25 cellular contexts compared by ENCODE assay signal in genomic region chr10:91035650-91036292, GRCh38.
"Had no signal": no experiment of that assay in that cellular context is flagged by ENCODE, and none has a peak within 500 bp of the region (broad histone marks: within the 10 kb centered on the region; RNA-seq: fewer than 3 reads in every experiment).

No MANE protein-coding gene starts in this region.

- H3K4me3 Mint-ChIP-seq: effector memory CD8-positive, alpha-beta T cell; natural killer cell; stimulated activated naive CD8-positive, alpha-beta T cell treated with anti-CD3 and anti-CD28 coated beads, Interleukin-15, amount 100 ng/mL, for 72 hours had no signal

- H3K27me3 ChIP-seq: esophagus squamous epithelium, heart right ventricle, ovary, right lobe of liver, suprapubic skin, transverse colon, upper lobe of right lung, uterus had no signal

- H3K36me3 Mint-ChIP-seq: natural killer cell had no signal

- H3K4me1 ChIP-seq: right lobe of liver, uterus had no signal

- H3K4me3 ChIP-seq: coronary artery, esophagus squamous epithelium, heart right ventricle, lower lobe of right lung, ovary, right lobe of liver, suprapubic skin, transverse colon, upper lobe of right lung, uterus had no signal

- H3K27ac ChIP-seq: esophagus squamous epithelium, lower lobe of right lung, ovary, right lobe of liver, suprapubic skin, transverse colon, upper lobe of right lung, uterus had no signal

- H3K27me3 Mint-ChIP-seq: effector memory CD8-positive, alpha-beta T cell; stimulated activated naive CD8-positive, alpha-beta T cell treated with anti-CD3 and anti-CD28 coated beads, Interleukin-15, amount 100 ng/mL, for 72 hours had no signal

- H3K36me3 ChIP-seq: esophagus squamous epithelium, heart right ventricle, lower lobe of right lung, ovary, right lobe of liver, suprapubic skin, transverse colon, upper lobe of right lung, uterus had no signal

- ATAC-seq: effector memory CD8-positive, alpha-beta T cell; left ventricle myocardium superior; lower lobe of right lung; natural killer cell; stimulated activated naive CD8-positive, alpha-beta T cell treated with anti-CD3 and anti-CD28 coated beads, Interleukin-15, amount 100 ng/mL, for 72 hours; upper lobe of right lung had no signal

- H3K27ac Mint-ChIP-seq: effector memory CD8-positive, alpha-beta T cell; natural killer cell; stimulated activated naive CD8-positive, alpha-beta T cell treated with anti-CD3 and anti-CD28 coated beads, Interleukin-15, amount 100 ng/mL, for 72 hours had no signal

- H3K9me3 ChIP-seq: esophagus squamous epithelium, heart right ventricle, lower lobe of right lung, ovary, right lobe of liver, suprapubic skin, transverse colon, upper lobe of right lung, uterus had no signal

- DNase-seq: dermis blood vessel endothelial cell; effector memory CD8-positive, alpha-beta T cell; erythroblast; esophagus squamous epithelium; foreskin melanocyte; glutamatergic neuron; heart right ventricle; left ventricle myocardium superior; lower lobe of right lung; natural killer cell; nucleus accumbens; ovary; right lobe of liver; small intestine; stimulated activated CD4-positive, alpha-beta T cell treated with anti-CD3 and anti-CD28 coated beads, Interleukin-12 subunit alpha, Interleukin-12 subunit beta, amount 100 ng/mL, for 4 hours; stimulated activated CD4-positive, alpha-beta T cell treated with anti-CD3 and anti-CD28 coated beads, Interleukin-1b, Interleukin-23, amount 100 ng/mL, for 48 hours; stimulated activated CD4-positive, alpha-beta T cell treated with anti-CD3 and anti-CD28 coated beads, Interleukin-4, amount 100 ng/mL, for 1 hour; stimulated activated CD8-positive, alpha-beta memory T cell treated with anti-CD3 and anti-CD28 coated beads, Interleukin-4, amount 100 ng/mL, for 48 hours; stimulated activated naive CD4-positive, alpha-beta T cell; stimulated activated naive CD8-positive, alpha-beta T cell treated with anti-CD3 and anti-CD28 coated beads, Interleukin-15, amount 100 ng/mL, for 72 hours; transverse colon; upper lobe of right lung; uterus had no signal

- H3K9me3 Mint-ChIP-seq: natural killer cell had no signal
